8 cellular contexts compared by ENCODE assay signal in the genomic region with DNA sequence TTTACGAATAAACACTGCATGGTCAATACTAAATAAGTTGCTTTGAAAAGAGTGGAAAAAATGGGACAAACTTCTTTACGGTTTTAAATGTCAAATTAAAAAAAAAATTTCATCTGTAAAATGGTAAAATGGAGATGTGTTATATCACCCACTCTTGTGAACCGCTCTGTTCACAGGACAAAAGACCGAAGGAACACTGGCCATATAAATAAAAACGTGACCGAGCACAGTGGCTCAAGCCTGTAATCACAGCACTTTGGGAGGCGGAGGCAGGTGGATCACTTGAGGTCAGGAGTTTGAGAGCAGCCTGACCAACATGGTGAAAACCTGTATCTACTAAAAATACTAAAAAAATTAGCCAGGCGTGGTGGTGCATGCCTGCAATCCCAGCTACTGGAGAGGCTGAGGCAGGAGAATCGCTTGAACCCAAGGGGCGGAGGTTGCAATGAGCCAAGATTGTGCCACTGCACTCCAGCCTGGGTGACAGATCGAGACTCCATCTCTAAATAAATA. TPM values are rescaled to one million over a fixed set of nuclear protein-coding genes. Genes with fewer than 3 reads are reported as not detected.
DNase-seq lines count a peak whose midpoint lies in the region; ATAC-seq and TF ChIP-seq lines count a peak whose summit lies in the region.
"Not testable (repeated sequence)": the region's sequence is repeated elsewhere in the genome, so short reads cannot be mapped to it uniquely, and the experiment has no call there.

No MANE protein-coding gene starts in this region.

- H4K20me1 ChIP-seq in H9 (ENCODE audit: control insufficient read depth, insufficient read depth, insufficient read length): not testable (repeated sequence)

- H3K9me3 ChIP-seq in H9 (ENCODE audit: control insufficient read depth, low read depth, low read length); Peyer's patch; body of pancreas; right cardiac atrium (ENCODE audit: control insufficient read depth, low read length): not testable (repeated sequence)

- H3K27me3 ChIP-seq in H9 (ENCODE audit: insufficient read depth, low read length); Peyer's patch; body of pancreas; right cardiac atrium (ENCODE audit: control insufficient read depth, insufficient read depth): not testable (repeated sequence)

- not testable (repeated sequence) for H2AFZ ChIP-seq in H9 (ENCODE audit: low read length)

- H3K27ac Mint-ChIP-seq in CD14-positive monocyte (peak overlapping the region; percentile 89 to 99 (median 96)), H9 (0 out of 7 replicates have a peak overlapping the region, but pooled peaks of 1 of the 3 experiments have one; percentile 64), naive B cell (peak overlapping the region; percentile 65 to 97 (median 91))
- H3K27ac Mint-ChIP-seq in activated CD8-positive, alpha-beta memory T cell treated with anti-CD3 and anti-CD28 coated beads, Interleukin-2, amount 10 ng/mL, durations not matched to agents 7 days and 5 days: peak overlapping the region; percentile 77
- peak overlapping the region; percentile 95 for H3K27ac Mint-ChIP-seq in stimulated activated naive B cell treated with anti-CD40 and anti-IgM and Interleukin-4, amounts not matched to agents 10 μg/mL and 1 μg/mL and 100 μg/mL, for 72 hours

- H3K27ac ChIP-seq in H9 (ENCODE audit: insufficient read length, low read depth, low read length); right cardiac atrium (ENCODE audit: low read length): not testable (repeated sequence)
- H3K27ac ChIP-seq in Peyer's patch: peak overlapping the region in 3 of 4 donors; percentile 78 to 90 (median 83)
- H3K27ac ChIP-seq in body of pancreas: peak overlapping the region in 3 of 4 donors; percentile 71 to 87 (median 82)

- H3K4me1 ChIP-seq in H9 (ENCODE audit: insufficient read depth, low read length); right cardiac atrium (ENCODE audit: control insufficient read depth, insufficient read depth, low read length): not testable (repeated sequence)
- H3K4me1 ChIP-seq in Peyer's patch (peaks cover 0 to 17% (median 9%) of the 10 kb centered on the region in 4 donors), body of pancreas (peaks cover 23% of the 10 kb centered on the region)

- not testable (repeated sequence) for H3K9ac ChIP-seq in H9 (ENCODE audit: extremely low read depth, insufficient read length, low read length)

- H3K36me3 ChIP-seq in Peyer's patch; body of pancreas (replicated peaks in 1 of 2; ENCODE audit: insufficient read depth in 1 of 2, low read depth in 2 of 2): not testable (repeated sequence)

- H3K27me3 Mint-ChIP-seq in CD14-positive monocyte (ENCODE audit: low read depth in 3 of 3); H9 (ENCODE audit: low read depth); naive B cell; stimulated activated naive B cell treated with anti-CD40 and anti-IgM and Interleukin-4, amounts not matched to agents 10 μg/mL and 1 μg/mL and 100 μg/mL, for 72 hours: not testable (repeated sequence)
- peaks cover 29% of the 10 kb centered on the region for H3K27me3 Mint-ChIP-seq in activated CD8-positive, alpha-beta memory T cell treated with anti-CD3 and anti-CD28 coated beads, Interleukin-2, amount 10 ng/mL, durations not matched to agents 7 days and 5 days

- H3K4me2 ChIP-seq in H9 (ENCODE audit: insufficient read depth, insufficient read length, low read length): not testable (repeated sequence)

- H2BK20ac ChIP-seq in H9 (ENCODE audit: low read depth, low read length, poor library complexity, severe bottlenecking): not testable (repeated sequence)

- CTCF ChIA-PET in activated CD8-positive, alpha-beta memory T cell treated with anti-CD3 and anti-CD28 coated beads, Interleukin-2, amount 10 ng/mL, durations not matched to agents 7 days and 5 days (lab: Charles Lee): interaction anchor here (0.7 to 1.1 kb wide), 2 partner anchors 23 to 153 kb away, joined by 3 read pairs; no protein-coding TSS in a partner anchor

- H3K4ac ChIP-seq in H9 (ENCODE audit: low read depth, low read length): not testable (repeated sequence)

- H3K9me3 Mint-ChIP-seq in CD14-positive monocyte; H9; activated CD8-positive, alpha-beta memory T cell treated with anti-CD3 and anti-CD28 coated beads, Interleukin-2, amount 10 ng/mL, durations not matched to agents 7 days and 5 days (ENCODE audit: low read depth); naive B cell; stimulated activated naive B cell treated with anti-CD40 and anti-IgM and Interleukin-4, amounts not matched to agents 10 μg/mL and 1 μg/mL and 100 μg/mL, for 72 hours: not testable (repeated sequence)

- not testable (repeated sequence) for H4K91ac ChIP-seq in H9 (ENCODE audit: insufficient read length, low read depth, low read length)

- not testable (repeated sequence) for H3K18ac ChIP-seq in H9 (ENCODE audit: insufficient read length, low read depth, low read length)

- H2BK15ac ChIP-seq in H9 (ENCODE audit: low read depth, low read length): not testable (repeated sequence)

- no CpG with 5 or more reads among the region's 11 CpGs for WGBS in H9 (ENCODE audit: extremely low coverage, insufficient read length, low lambda C conversion rate)
- WGBS in body of pancreas, 2 donors: 44% methylated on average over 11 of the region's 11 CpGs
- WGBS in right cardiac atrium: 88% methylated on average over 11 of the region's 11 CpGs

- not testable (repeated sequence) for H2BK5ac ChIP-seq in H9 (ENCODE audit: insufficient read length, low read length)

- H3K4me1 Mint-ChIP-seq in CD14-positive monocyte (peaks cover 60% of the 10 kb centered on the region), H9 (peaks cover 21 to 26% of the 10 kb centered on the region in 2 experiments), naive B cell (peaks cover 45 to 70% (median 69%) of the 10 kb centered on the region in 3 donors)
- H3K4me1 Mint-ChIP-seq in activated CD8-positive, alpha-beta memory T cell treated with anti-CD3 and anti-CD28 coated beads, Interleukin-2, amount 10 ng/mL, durations not matched to agents 7 days and 5 days: peaks cover 44% of the 10 kb centered on the region
- peaks cover 40 to 68% of the 10 kb centered on the region in 2 donors for H3K4me1 Mint-ChIP-seq in stimulated activated naive B cell treated with anti-CD40 and anti-IgM and Interleukin-4, amounts not matched to agents 10 μg/mL and 1 μg/mL and 100 μg/mL, for 72 hours

- H4K8ac ChIP-seq in H9 (replicated peaks; ENCODE audit: insufficient read length, low read depth, low read length): peak overlapping the region; percentile 53

- H3T11ph ChIP-seq in H9 (ENCODE audit: low read length): not testable (repeated sequence)

- not testable (repeated sequence) for H3K36me3 Mint-ChIP-seq in CD14-positive monocyte; H9 (ENCODE audit: insufficient read depth in 1 of 3, low read depth in 3 of 3); activated CD8-positive, alpha-beta memory T cell treated with anti-CD3 and anti-CD28 coated beads, Interleukin-2, amount 10 ng/mL, durations not matched to agents 7 days and 5 days; naive B cell
- peaks cover 11 to 31% of the 10 kb centered on the region in 2 donors for H3K36me3 Mint-ChIP-seq in stimulated activated naive B cell treated with anti-CD40 and anti-IgM and Interleukin-4, amounts not matched to agents 10 μg/mL and 1 μg/mL and 100 μg/mL, for 72 hours

- intact Hi-C loops in CD14-positive monocyte (cut with micrococcal nuclease) (loop anchor here (5.0 to 10.0 kb wide), 3 partner anchors 65 to 107 kb away; no protein-coding TSS in a partner anchor), right cardiac atrium (cut with DNase I) (loop anchor here in 1 of 4 donors (10.0 kb wide), 1 partner anchor 165 kb away; a partner anchor contains a TSS)
- intact Hi-C loops in body of pancreas (cut with DNase I): not testable (repeated sequence)

- TF ChIP-seq POLR2A in Peyer's patch (IDR thresholded peaks at IDR 0.05); body of pancreas (IDR thresholded peaks at IDR 0.05): not testable (repeated sequence)

- not testable (repeated sequence) for H2AK5ac ChIP-seq in H9 (ENCODE audit: insufficient read length, low read length)

- H3K4me3 ChIP-seq in Peyer's patch (peak overlapping the region in 3 of 4 donors; percentile 48 to 57 (median 56)), right cardiac atrium (ENCODE audit: low read length) (peak overlapping the region; percentile 70)
- H3K4me3 ChIP-seq in body of pancreas: not testable (repeated sequence)

- H3K56ac ChIP-seq in H9 (ENCODE audit: insufficient read length, low read depth, low read length): not testable (repeated sequence)

- not testable (repeated sequence) for H4K5ac ChIP-seq in H9 (ENCODE audit: insufficient read length, low read depth, low read length)

- H2BK12ac ChIP-seq in H9 (ENCODE audit: insufficient read length, low read depth, low read length): not testable (repeated sequence)

- H3K79me2 ChIP-seq in H9 (ENCODE audit: insufficient read depth, low read length): not testable (repeated sequence)

- not testable (repeated sequence) for H2BK120ac ChIP-seq in H9 (ENCODE audit: low read depth, low read length, poor library complexity, severe bottlenecking)

- DNase-seq in CD14-positive monocyte (ENCODE audit: low spot score); H9; Peyer's patch; activated CD8-positive, alpha-beta memory T cell treated with anti-CD3 and anti-CD28 coated beads, Interleukin-2, amount 10 ng/mL, durations not matched to agents 7 days and 5 days; right cardiac atrium; naive B cell; stimulated activated naive B cell treated with anti-CD40 and anti-IgM and Interleukin-4, amounts not matched to agents 10 μg/mL and 1 μg/mL and 100 μg/mL, for 72 hours: not testable (repeated sequence)
- DNase-seq in body of pancreas: peak in 1 of 4 donors; percentile 28

- not testable (repeated sequence) for TF ChIP-seq CTCF in CD14-positive monocyte (IDR thresholded peaks at IDR 0.05); H9 (conservative IDR thresholded peaks at IDR 0.05)
- TF ChIP-seq CTCF in Peyer's patch (IDR thresholded peaks at IDR 0.05) (peak in 1 of 6 experiments; percentile 2), body of pancreas (IDR thresholded peaks at IDR 0.05) (peak in 1 of 7 experiments; percentile 5)

- H3K79me1 ChIP-seq in H9 (ENCODE audit: insufficient read depth, low read depth, low read length, poor library complexity, severe bottlenecking): not testable (repeated sequence)

- H3K23ac ChIP-seq in H9 (ENCODE audit: insufficient read length, low read depth, low read length): not testable (repeated sequence)

- H3K14ac ChIP-seq in H9 (ENCODE audit: insufficient read depth, low read length): not testable (repeated sequence)

- H3K4me3 Mint-ChIP-seq in CD14-positive monocyte (peak overlapping the region; percentile 93), naive B cell (peak overlapping the region; percentile 87 to 99 (median 95))
- H3K4me3 Mint-ChIP-seq in H9: not testable (repeated sequence)
- H3K4me3 Mint-ChIP-seq in activated CD8-positive, alpha-beta memory T cell treated with anti-CD3 and anti-CD28 coated beads, Interleukin-2, amount 10 ng/mL, durations not matched to agents 7 days and 5 days: peak overlapping the region; percentile 80
- peak overlapping the region; percentile 92 to 94 for H3K4me3 Mint-ChIP-seq in stimulated activated naive B cell treated with anti-CD40 and anti-IgM and Interleukin-4, amounts not matched to agents 10 μg/mL and 1 μg/mL and 100 μg/mL, for 72 hours

- not testable (repeated sequence) for ATAC-seq in activated CD8-positive, alpha-beta memory T cell treated with anti-CD3 and anti-CD28 coated beads, Interleukin-2, amount 10 ng/mL, durations not matched to agents 7 days and 5 days; body of pancreas; right cardiac atrium; naive B cell (ENCODE audit: low read depth in 2 of 2); stimulated activated naive B cell treated with anti-CD40 and anti-IgM and Interleukin-4, amounts not matched to agents 10 μg/mL and 1 μg/mL and 100 μg/mL, for 72 hours (replicated peaks)

- H3K23me2 ChIP-seq in H9 (ENCODE audit: insufficient read length, low read depth, low read length, poor library complexity, severe bottlenecking): not testable (repeated sequence)

RNA-seq across cellular contexts. Expression of a gene that starts 8.8 kb away (rescaled TPM):
- polyA plus RNA-seq in CD14-positive monocyte: 1 to 10 TPM; 3.5 to 4.3 TPM
- 41.3 and 41.7 TPM in 2 replicates for total RNA-seq in H9 (2021)
- 10 to 100 TPM; 12.4 to 92.5 (median 77.0) TPM for total RNA-seq in Peyer's patch
- 1 to 10 TPM; 2.2 to 4.3 TPM for total RNA-seq in activated CD8-positive, alpha-beta memory T cell treated with anti-CD3 and anti-CD28 coated beads, Interleukin-2, amount 10 ng/mL, durations not matched to agents 7 days and 5 days
- total RNA-seq in body of pancreas: 1 to 10 TPM; 4.4 to 7.6 TPM
- 10 to 100 TPM in 1 of 4 donors, 1 to 10 TPM in 3; 5.2 to 10.4 (median 7.7) TPM for total RNA-seq in right cardiac atrium
- polyA plus RNA-seq in right cardiac atrium: 3.4 TPM
- polyA plus RNA-seq in naive B cell (ENCODE audit: low read depth in 6 of 6): 1 to 10 TPM; 3.7 to 8.9 (median 5.9) TPM
